ENCODE assay signal across 8 cellular contexts in genomic region chr19:48634036-48634342, GRCh38. TPM values are rescaled to one million over a fixed set of nuclear protein-coding genes. Genes with fewer than 3 reads are reported as not detected.
DNase-seq lines count a peak whose midpoint lies in the region; ATAC-seq and TF ChIP-seq lines count a peak whose summit lies in the region.

No MANE protein-coding gene starts in this region.

- no peak overlapping the region for H2BK20ac ChIP-seq in H9 (ENCODE audit: low read depth, low read length, poor library complexity, severe bottlenecking)

- H3K9me3 ChIP-seq in H9 (ENCODE audit: control insufficient read depth, low read depth, low read length) (no peaks in the 10 kb centered on the region), WERI-Rb-1 (ENCODE audit: severe bottlenecking) (no peaks in the 10 kb centered on the region), smooth muscle cell (replicated peaks; ENCODE audit: low read depth) (no peaks in the 10 kb centered on the region)

- no peak overlapping the region for H3K14ac ChIP-seq in H9 (ENCODE audit: insufficient read depth, low read length)

- H2BK120ac ChIP-seq in H9 (ENCODE audit: low read depth, low read length, poor library complexity, severe bottlenecking) = no peak overlapping the region

- H3K4me2 ChIP-seq in H9 (ENCODE audit: insufficient read depth, insufficient read length, low read length) (peak overlapping the region; percentile 39), smooth muscle cell (peak overlapping the region; percentile 79)

- no peaks in the 10 kb centered on the region for H3K79me2 ChIP-seq in H9 (ENCODE audit: insufficient read depth, low read length)
- no peaks in the 10 kb centered on the region for H3K79me2 ChIP-seq in smooth muscle cell (ENCODE audit: low read depth)

- H3K79me1 ChIP-seq in H9 (ENCODE audit: insufficient read depth, low read depth, low read length, poor library complexity, severe bottlenecking) = no peaks in the 10 kb centered on the region

- no peak overlapping the region for H4K8ac ChIP-seq in H9 (replicated peaks; ENCODE audit: insufficient read length, low read depth, low read length)

- peaks cover 12% of the 10 kb centered on the region for H3F3A ChIP-seq in smooth muscle cell (ENCODE audit: low read depth)

- DNase-seq in H9 (no peak), WERI-Rb-1 (no peak), foreskin fibroblast (no peak), smooth muscle cell (lab: John Stamatoyannopoulos, UW; ENCODE audit: unreplicated experiment) (no peak), H4 (ENCODE audit: low spot score) (no peak), inferior parietal cortex (ENCODE audit: extremely low spot score) (no peak)
- no peak for DNase-seq in stimulated activated CD4-positive, alpha-beta T cell treated with anti-CD3 and anti-CD28 coated beads, Interleukin-2, amount 100 ng/mL, for 48 hours

- H3K27me3 ChIP-seq in H9 (ENCODE audit: insufficient read depth, low read length) (no peaks in the 10 kb centered on the region; the same call in 1 of the 2 replicates), WERI-Rb-1 (ENCODE audit: insufficient read depth, low read depth, severe bottlenecking) (no peaks in the 10 kb centered on the region), smooth muscle cell (ENCODE audit: low read depth) (peaks cover 6% of the 10 kb centered on the region)

- no peak overlapping the region for H4K91ac ChIP-seq in H9 (ENCODE audit: insufficient read length, low read depth, low read length)

- ATAC-seq in HG03196 (IDR thresholded peaks at IDR 0.05; ENCODE audit: unreplicated experiment) = no peak

- H4K20me1 ChIP-seq in H9 (ENCODE audit: control insufficient read depth, insufficient read depth, insufficient read length) = no peaks in the 10 kb centered on the region
- no peaks in the 10 kb centered on the region for H4K20me1 ChIP-seq in smooth muscle cell (ENCODE audit: low read depth)

- peaks cover 32% of the 10 kb centered on the region for H3K23me2 ChIP-seq in H9 (ENCODE audit: insufficient read length, low read depth, low read length, poor library complexity, severe bottlenecking)

- H3K27me3 Mint-ChIP-seq in H9 (ENCODE audit: low read depth) = peaks cover 4% of the 10 kb centered on the region

- no CpG with 5 or more reads among the region's 7 CpGs for WGBS in H9 (ENCODE audit: extremely low coverage, insufficient read length, low lambda C conversion rate)
- WGBS in smooth muscle cell (ENCODE audit: low lambda C conversion rate) = 80% methylated on average over 7 of the region's 7 CpGs

- no peak overlapping the region for H2AFZ ChIP-seq in H9 (ENCODE audit: low read length)
- no peak overlapping the region for H2AFZ ChIP-seq in smooth muscle cell (ENCODE audit: low read depth)

- H3K4me3 ChIP-seq in WERI-Rb-1 (ENCODE audit: low read depth, low read length) (peak overlapping the region; percentile 38), foreskin fibroblast (ENCODE audit: low read depth in 1 of 2, low read length in 2 of 2) (peak overlapping the region; percentile 6 to 39), smooth muscle cell (peak overlapping the region; percentile 30)

- H3K23ac ChIP-seq in H9 (ENCODE audit: insufficient read length, low read depth, low read length) = no peak overlapping the region

- TF ChIP-seq CTCF in H9 (conservative IDR thresholded peaks at IDR 0.05) (no peak), WERI-Rb-1 (IDR thresholded peaks at IDR 0.05; ENCODE audit: low read depth, low read length) (no peak), foreskin fibroblast (IDR thresholded peaks at IDR 0.05; ENCODE audit: low read depth, low read length) (no peak), smooth muscle cell (IDR thresholded peaks at IDR 0.05; ENCODE audit: borderline replicate concordance, insufficient read depth, poor library complexity, severe bottlenecking) (no peak)

- H2BK15ac ChIP-seq in H9 (ENCODE audit: low read depth, low read length) = no peak overlapping the region

- peaks cover 32 to 53% of the 10 kb centered on the region in 2 experiments for H3K4me1 Mint-ChIP-seq in H9

- no peak overlapping the region for H2BK5ac ChIP-seq in H9 (ENCODE audit: insufficient read length, low read length)

- peak overlapping the region; percentile 30 to 63; a peak in 3 of 5 replicates for H3K4me3 Mint-ChIP-seq in H9

- no peak overlapping the region for H4K5ac ChIP-seq in H9 (ENCODE audit: insufficient read length, low read depth, low read length)

- no peak overlapping the region for H2AK5ac ChIP-seq in H9 (ENCODE audit: insufficient read length, low read length)

- peaks cover 29% of the 10 kb centered on the region for H3K36me3 ChIP-seq in WERI-Rb-1
- H3K36me3 ChIP-seq in smooth muscle cell (ENCODE audit: low read depth) = no peaks in the 10 kb centered on the region

- H2BK12ac ChIP-seq in H9 (ENCODE audit: insufficient read length, low read depth, low read length) = no peak overlapping the region

- H3K27ac Mint-ChIP-seq in H9 = peak overlapping the region in 1 of 3 experiments; percentile 55; a peak in 1 of 7 replicates

- peaks cover 9% of the 10 kb centered on the region; the same call in 1 of the 2 replicates for H3K4me1 ChIP-seq in H9 (ENCODE audit: insufficient read depth, low read length)
- peaks cover 15% of the 10 kb centered on the region for H3K4me1 ChIP-seq in smooth muscle cell (ENCODE audit: low read depth)

- H3K4ac ChIP-seq in H9 (ENCODE audit: low read depth, low read length) = no peak overlapping the region

- H3K9ac ChIP-seq in H9 (ENCODE audit: extremely low read depth, insufficient read length, low read length) (no peak overlapping the region), smooth muscle cell (ENCODE audit: low read depth) (no peak overlapping the region)

- no peak overlapping the region for H3K27ac ChIP-seq in H9 (ENCODE audit: insufficient read length, low read depth, low read length)
- H3K27ac ChIP-seq in WERI-Rb-1 = peak overlapping the region; percentile 43
- no peak overlapping the region for H3K27ac ChIP-seq in smooth muscle cell (ENCODE audit: low read depth)

- H3K56ac ChIP-seq in H9 (ENCODE audit: insufficient read length, low read depth, low read length) = no peak overlapping the region

- no peak overlapping the region for H3T11ph ChIP-seq in H9 (ENCODE audit: low read length)

- peaks cover 4 to 22% (median 16%) of the 10 kb centered on the region in 3 experiments; a peak in 6 of 7 replicates for H3K36me3 Mint-ChIP-seq in H9 (ENCODE audit: insufficient read depth in 1 of 3, low read depth in 3 of 3)

- H3K9me3 Mint-ChIP-seq in H9 = no peaks in the 10 kb centered on the region

- H3K18ac ChIP-seq in H9 (ENCODE audit: insufficient read length, low read depth, low read length) = no peak overlapping the region

RNA-seq across cellular contexts. Expression of gene DBP, which starts 3.2 kb away (rescaled TPM):
- total RNA-seq in H9 (2021) (11.4 and 12.6 TPM in 2 replicates), smooth muscle cell (3.5 and 4.5 TPM in 2 replicates)
- 6.9 and 11.3 TPM in 2 replicates for polyA plus RNA-seq in smooth muscle cell
- total RNA-seq in H4 (2014; rRNA removed; shearing (Covaris generic)) = 14.0 and 34.2 TPM in 2 replicates

RNA-seq across cellular contexts. Expression of gene CA11, which starts 12.0 kb away (rescaled TPM):
- total RNA-seq in H9 (2021) (102 and 107 TPM in 2 replicates), smooth muscle cell (0.09 and 1.7 TPM in 2 replicates)
- 6.9 and 9.5 TPM in 2 replicates for polyA plus RNA-seq in smooth muscle cell
- 2.2 and 8.3 TPM in 2 replicates for total RNA-seq in H4 (2014; rRNA removed; shearing (Covaris generic))

RNA-seq across cellular contexts. Expression of gene SPHK2, which starts 14.7 kb away (rescaled TPM):
- total RNA-seq in H9 (2021) = 55.0 and 57.2 TPM in 2 replicates
- total RNA-seq in smooth muscle cell = 4.0 and 8.2 TPM in 2 replicates
- polyA plus RNA-seq in smooth muscle cell = 9.3 and 13.8 TPM in 2 replicates
- total RNA-seq in H4 (2014; rRNA removed; shearing (Covaris generic)) = 6.5 and 9.0 TPM in 2 replicates

RNA-seq across cellular contexts. Expression of gene RPL18, which starts 15.0 kb away (rescaled TPM):
- total RNA-seq in H9 (2021) = 1,855 and 1,874 TPM in 2 replicates
- total RNA-seq in smooth muscle cell = 1,279 and 1,519 TPM in 2 replicates
- 666 and 762 TPM in 2 replicates for polyA plus RNA-seq in smooth muscle cell
- 1,978 and 2,048 TPM in 2 replicates for total RNA-seq in H4 (2014; rRNA removed; shearing (Covaris generic))

RNA-seq across cellular contexts. Expression of gene FAM83E, which starts 19.1 kb away (rescaled TPM):
- total RNA-seq in H9 (2021) = 9.2 and 9.5 TPM in 2 replicates
- 0.49 and 0.72 TPM in 2 replicates for total RNA-seq in smooth muscle cell
- polyA plus RNA-seq in smooth muscle cell = 0.49 and 2.0 TPM in 2 replicates
- 0.06 and 1.6 TPM in 2 replicates for total RNA-seq in H4 (2014; rRNA removed; shearing (Covaris generic))

Comparison
In these comparisons a context has a peak if more than half of its experiments do, and no peak if none do; other contexts are left out.
1. RNA of gene CA11, which starts 12.0 kb away (total RNA-seq): 102 to 107 TPM in H9; 2.2 to 8.3 TPM in H4 and 0.09 to 1.7 TPM in smooth muscle cell; every median in the first group is over 10 times any median in the second.
2. Peak in every context shown above with its lines, with median percentiles within 50 percentile points of each other: H3K4me3 ChIP-seq.